15 cellular contexts compared by ENCODE assay signal in genomic region chr2:130571929-130572328, GRCh38. TPM values are rescaled to one million over a fixed set of nuclear protein-coding genes. Genes with fewer than 3 reads are reported as not detected.
"Had no signal": no experiment of that assay in that cellular context is flagged by ENCODE, and none has a peak within 500 bp of the region (broad histone marks: within the 10 kb centered on the region; RNA-seq: fewer than 3 reads in every experiment).

No MANE protein-coding gene starts in this region.

RNA-seq across cellular contexts. Expression of gene CFC1, which starts 27.4 kb away (rescaled TPM):
- total RNA-seq: subcutaneous adipose tissue, suprapubic skin, thoracic aorta, thyroid gland, tibial nerve, ureter, urinary bladder, vagina had no signal
- polyA plus RNA-seq: urinary bladder had no signal

RNA-seq across cellular contexts. Expression of gene POTEJ, which starts 39.3 kb away (rescaled TPM):
- total RNA-seq: subcutaneous adipose tissue, suprapubic skin, temporal lobe, thoracic aorta, tibial nerve, upper lobe of right lung, ureter, urinary bladder, vagina had no signal
- polyA plus RNA-seq: stomach, urinary bladder had no signal

RNA-seq across cellular contexts. Expression of gene CFC1B, which starts 50.9 kb away (rescaled TPM):
- total RNA-seq: subcutaneous adipose tissue, suprapubic skin, temporal lobe, testis, thoracic aorta, thyroid gland, tibial nerve, transverse colon, upper lobe of left lung, upper lobe of right lung, ureter, urinary bladder, vagina had no signal
- polyA plus RNA-seq: thymus, urinary bladder had no signal
